In the genomic region with DNA sequence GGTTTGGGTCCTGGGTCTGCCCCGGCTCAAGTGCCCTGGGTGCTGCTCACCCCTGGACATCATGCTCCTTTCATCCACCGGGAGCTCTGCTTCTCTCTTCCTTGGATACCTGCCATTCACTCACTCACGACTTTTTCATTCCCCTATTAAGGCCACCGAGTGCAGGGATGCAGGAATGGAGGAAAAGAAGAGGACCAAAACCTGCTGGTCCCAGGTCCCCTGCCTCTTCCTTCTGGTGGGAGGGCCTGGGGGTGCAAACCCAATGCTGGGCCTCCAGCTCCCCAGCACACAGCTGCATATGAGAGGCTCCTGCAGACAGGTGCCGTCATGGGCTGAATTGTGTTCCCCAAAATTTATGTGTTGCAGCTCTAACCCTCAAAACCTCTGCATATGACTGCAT, we compare ENCODE assay signal across 18 cellular contexts. TPM values are rescaled to one million over a fixed set of nuclear protein-coding genes. Genes with fewer than 3 reads are reported as not detected.
DNase-seq lines count a peak whose midpoint lies in the region; ATAC-seq and TF ChIP-seq lines count a peak whose summit lies in the region.
"Had no signal": no experiment of that assay in that cellular context is flagged by ENCODE, and none has a peak within 500 bp of the region (broad histone marks: within the 10 kb centered on the region; RNA-seq: fewer than 3 reads in every experiment).

No MANE protein-coding gene starts in this region.

- no peaks in the 10 kb centered on the region for H3K36me3 Mint-ChIP-seq in natural killer cell treated with Interleukin-12 subunit alpha and Interleukin-12 subunit beta and Interleukin-15 and Interleukin-18, amount 100 ng/mL, for 72 hours
- H3K36me3 Mint-ChIP-seq in natural killer cell: no peaks in the 10 kb centered on the region
- H3K36me3 Mint-ChIP-seq in stimulated activated effector memory CD8-positive, alpha-beta T cell treated with anti-CD3 and anti-CD28 coated beads, Interleukin-12 subunit alpha, Interleukin-12 subunit beta, amount 100 ng/mL, for 72 hours: no peaks in the 10 kb centered on the region
- H3K36me3 Mint-ChIP-seq: CD14-positive monocyte; CD4-positive, alpha-beta memory T cell; IgD-negative memory B cell had no signal

- intact Hi-C loops in natural killer cell (cut with micrococcal nuclease): no loop called here

- DNase-seq in natural killer cell treated with Interleukin-12 subunit alpha and Interleukin-12 subunit beta and Interleukin-15 and Interleukin-18, amount 100 ng/mL, for 72 hours (ENCODE audit: low spot score): peak; percentile 32
- no peak for DNase-seq in natural killer cell
- DNase-seq in mesenteric fat pad (ENCODE audit: low spot score): peak; percentile 59
- DNase-seq in stimulated activated effector memory CD8-positive, alpha-beta T cell treated with anti-CD3 and anti-CD28 coated beads, Interleukin-12 subunit alpha, Interleukin-12 subunit beta, amount 100 ng/mL, for 72 hours (ENCODE audit: low spot score in 2 of 2): no peak
- DNase-seq in activated naive CD4-positive, alpha-beta T cell (lab: John Stamatoyannopoulos, UW): no peak
- DNase-seq in SK-N-DZ (ENCODE audit: low spot score): no peak
- DNase-seq: 8988T; CD4-positive, alpha-beta memory T cell; DMS79 treated with DMSO at 0.1 percent for 48 hours; GF-D8; GM23248; H7; HFFc6 had no signal

- peaks cover 0 to 3% of the 10 kb centered on the region in 2 donors for H3K4me1 Mint-ChIP-seq in natural killer cell treated with Interleukin-12 subunit alpha and Interleukin-12 subunit beta and Interleukin-15 and Interleukin-18, amount 100 ng/mL, for 72 hours (ENCODE audit: low read depth in 2 of 2)
- H3K4me1 Mint-ChIP-seq in natural killer cell: no peaks in the 10 kb centered on the region
- H3K4me1 Mint-ChIP-seq in stimulated activated effector memory CD8-positive, alpha-beta T cell treated with anti-CD3 and anti-CD28 coated beads, Interleukin-12 subunit alpha, Interleukin-12 subunit beta, amount 100 ng/mL, for 72 hours: peaks cover 20% of the 10 kb centered on the region
- H3K4me1 Mint-ChIP-seq: CD14-positive monocyte had no signal

- peaks cover 11 to 27% of the 10 kb centered on the region in 2 donors for H3K27me3 Mint-ChIP-seq in natural killer cell treated with Interleukin-12 subunit alpha and Interleukin-12 subunit beta and Interleukin-15 and Interleukin-18, amount 100 ng/mL, for 72 hours
- H3K27me3 Mint-ChIP-seq in natural killer cell (ENCODE audit: low read depth in 2 of 2): peaks cover 15 to 40% of the 10 kb centered on the region in 2 donors

- no peak overlapping the region for H3K4me3 Mint-ChIP-seq in natural killer cell treated with Interleukin-12 subunit alpha and Interleukin-12 subunit beta and Interleukin-15 and Interleukin-18, amount 100 ng/mL, for 72 hours
- no peak overlapping the region for H3K4me3 Mint-ChIP-seq in natural killer cell
- H3K4me3 Mint-ChIP-seq in stimulated activated effector memory CD8-positive, alpha-beta T cell treated with anti-CD3 and anti-CD28 coated beads, Interleukin-12 subunit alpha, Interleukin-12 subunit beta, amount 100 ng/mL, for 72 hours: no peak overlapping the region
- H3K4me3 Mint-ChIP-seq: CD14-positive monocyte; CD4-positive, alpha-beta memory T cell; HFFc6; IgD-negative memory B cell had no signal

- H3K9me3 Mint-ChIP-seq in natural killer cell treated with Interleukin-12 subunit alpha and Interleukin-12 subunit beta and Interleukin-15 and Interleukin-18, amount 100 ng/mL, for 72 hours: no peaks in the 10 kb centered on the region
- H3K9me3 Mint-ChIP-seq in natural killer cell: no peaks in the 10 kb centered on the region
- peaks cover 5% of the 10 kb centered on the region for H3K9me3 Mint-ChIP-seq in stimulated activated effector memory CD8-positive, alpha-beta T cell treated with anti-CD3 and anti-CD28 coated beads, Interleukin-12 subunit alpha, Interleukin-12 subunit beta, amount 100 ng/mL, for 72 hours

- no peak for TF ChIP-seq CTCF in natural killer cell (IDR thresholded peaks at IDR 0.05)

- no peak for ATAC-seq in natural killer cell treated with Interleukin-12 subunit alpha and Interleukin-12 subunit beta and Interleukin-15 and Interleukin-18, amount 100 ng/mL, for 72 hours
- ATAC-seq in natural killer cell (no peak), HG03571 (IDR thresholded peaks at IDR 0.05; ENCODE audit: unreplicated experiment) (no peak)
- ATAC-seq in stimulated activated effector memory CD8-positive, alpha-beta T cell treated with anti-CD3 and anti-CD28 coated beads, Interleukin-12 subunit alpha, Interleukin-12 subunit beta, amount 100 ng/mL, for 72 hours: no peak
- ATAC-seq: HCT116, HepG2 had no signal

- H3K27ac Mint-ChIP-seq in natural killer cell treated with Interleukin-12 subunit alpha and Interleukin-12 subunit beta and Interleukin-15 and Interleukin-18, amount 100 ng/mL, for 72 hours: no peak overlapping the region
- no peak overlapping the region for H3K27ac Mint-ChIP-seq in natural killer cell
- H3K27ac Mint-ChIP-seq in stimulated activated effector memory CD8-positive, alpha-beta T cell treated with anti-CD3 and anti-CD28 coated beads, Interleukin-12 subunit alpha, Interleukin-12 subunit beta, amount 100 ng/mL, for 72 hours: peak overlapping the region; percentile 62
- H3K27ac Mint-ChIP-seq: CD4-positive, alpha-beta memory T cell; HFFc6 had no signal

RNA-seq across cellular contexts. Expression of a gene that starts 36.8 kb away (rescaled TPM):
- total RNA-seq in natural killer cell treated with Interleukin-12 subunit alpha and Interleukin-12 subunit beta and Interleukin-15 and Interleukin-18, amount 100 ng/mL, for 72 hours: not detected
- total RNA-seq in natural killer cell (1 to 10 TPM in 2 of 3 donors, not detected in 1; 1.1 to 1.2 TPM), mesenteric fat pad (31.4 TPM)
- polyA plus RNA-seq in SK-N-DZ (2014; cell fraction: cytosol; rRNA removed): 0.54 TPM in 1 of 2 replicates, not detected in the other
- polyA plus RNA-seq in SK-N-DZ (2014; cell fraction: nucleus; rRNA removed): 0.49 TPM in 1 of 2 replicates, not detected in the other
- total RNA-seq: CD4-positive, alpha-beta memory T cell had no signal
- polyA plus RNA-seq: CD14-positive monocyte; CD4-positive, alpha-beta memory T cell had no signal

Comparison
In these comparisons a context has a peak if more than half of its experiments do, and no peak if none do; other contexts are left out.
1. DNase-seq: peak in natural killer cell treated with Interleukin-12 subunit alpha and Interleukin-12 subunit beta and Interleukin-15 and Interleukin-18, amount 100 ng/mL, for 72 hours (single experiment) and mesenteric fat pad (single experiment); none in natural killer cell (single experiment), stimulated activated effector memory CD8-positive, alpha-beta T cell treated with anti-CD3 and anti-CD28 coated beads, Interleukin-12 subunit alpha, Interleukin-12 subunit beta, amount 100 ng/mL, for 72 hours (0 of 2), activated naive CD4-positive, alpha-beta T cell (0 of 4) and SK-N-DZ (single experiment).
2. RNA of a gene that starts 36.8 kb away (total RNA-seq): 31.4 TPM in mesenteric fat pad (single experiment); 1.1 to 1.2 TPM in natural killer cell and not detected in natural killer cell treated with Interleukin-12 subunit alpha and Interleukin-12 subunit beta and Interleukin-15 and Interleukin-18, amount 100 ng/mL, for 72 hours; every median in the first group is over 10 times any median in the second.